Comparison of ENCODE assay signal across 23 cellular contexts in genomic region chr3:123872621-123873020, GRCh38.
"Had no signal": no experiment of that assay in that cellular context is flagged by ENCODE, and none has a peak within 500 bp of the region (broad histone marks: within the 10 kb centered on the region; RNA-seq: fewer than 3 reads in every experiment).

No MANE protein-coding gene starts in this region.

- H3K4me1 Mint-ChIP-seq: memory B cell; naive B cell; nephron; stimulated activated memory B cell treated with anti-CD40 and anti-IgM and Interleukin-4, amounts not matched to agents 10 μg/mL and 1 μg/mL and 100 μg/mL, for 72 hours; stimulated activated naive CD8-positive, alpha-beta T cell treated with anti-CD3 and anti-CD28 coated beads, Interleukin-15, amount 100 ng/mL, for 72 hours had no signal

- H3K36me3 ChIP-seq: esophagus squamous epithelium, left ventricle myocardium inferior, lower lobe of right lung, prostate gland, right lobe of liver, tibial nerve, upper lobe of right lung, vagina had no signal

- DNase-seq: effector memory CD8-positive, alpha-beta T cell; esophagus squamous epithelium; head of caudate nucleus; left ventricle myocardium inferior; lower lobe of right lung; naive B cell; retina; right lobe of liver; stimulated activated CD4-positive, alpha-beta T cell treated with anti-CD3 and anti-CD28 coated beads, Interleukin-15, amount 100 ng/mL, for 24 hours; stimulated activated CD4-positive, alpha-beta T cell treated with anti-CD3 and anti-CD28 coated beads, Interleukin-1b, Interleukin-23, amount 100 ng/mL, for 48 hours; stimulated activated CD4-positive, alpha-beta T cell treated with anti-CD3 and anti-CD28 coated beads, Interleukin-4, amount 100 ng/mL, for 24 hours; stimulated activated naive CD8-positive, alpha-beta T cell treated with anti-CD3 and anti-CD28 coated beads, Interleukin-15, amount 100 ng/mL, for 72 hours; testis; upper lobe of right lung had no signal

- H3K9ac ChIP-seq: parathyroid adenoma had no signal

- H3K27ac Mint-ChIP-seq: effector memory CD8-positive, alpha-beta T cell; memory B cell; naive B cell; stimulated activated memory B cell treated with anti-CD40 and anti-IgM and Interleukin-4, amounts not matched to agents 10 μg/mL and 1 μg/mL and 100 μg/mL, for 72 hours; stimulated activated naive CD8-positive, alpha-beta T cell treated with anti-CD3 and anti-CD28 coated beads, Interleukin-15, amount 100 ng/mL, for 72 hours had no signal

- H3K4me1 ChIP-seq: esophagus squamous epithelium, left ventricle myocardium inferior, lower lobe of right lung, parathyroid adenoma, prostate gland, testis, tibial nerve, upper lobe of right lung, vagina had no signal

- H3K79me2 ChIP-seq: hepatocyte, parathyroid adenoma had no signal

- H3K27me3 ChIP-seq: hepatocyte, right lobe of liver, testis, tibial nerve, upper lobe of right lung, vagina had no signal

- H2AFZ ChIP-seq: hepatocyte, parathyroid adenoma had no signal

- H3K36me3 Mint-ChIP-seq: memory B cell; naive B cell; stimulated activated memory B cell treated with anti-CD40 and anti-IgM and Interleukin-4, amounts not matched to agents 10 μg/mL and 1 μg/mL and 100 μg/mL, for 72 hours had no signal

- H3K4me3 ChIP-seq: esophagus squamous epithelium, hepatocyte, left ventricle myocardium inferior, lower lobe of right lung, prostate gland, right lobe of liver, testis, tibial nerve, upper lobe of right lung, vagina had no signal

- H3K4me3 Mint-ChIP-seq: effector memory CD8-positive, alpha-beta T cell; memory B cell; naive B cell; nephron; stimulated activated memory B cell treated with anti-CD40 and anti-IgM and Interleukin-4, amounts not matched to agents 10 μg/mL and 1 μg/mL and 100 μg/mL, for 72 hours; stimulated activated naive CD8-positive, alpha-beta T cell treated with anti-CD3 and anti-CD28 coated beads, Interleukin-15, amount 100 ng/mL, for 72 hours had no signal

- ATAC-seq: effector memory CD8-positive, alpha-beta T cell; lower lobe of right lung; stimulated activated memory B cell treated with anti-CD40 and anti-IgM and Interleukin-4, amounts not matched to agents 10 μg/mL and 1 μg/mL and 100 μg/mL, for 72 hours; stimulated activated naive CD8-positive, alpha-beta T cell treated with anti-CD3 and anti-CD28 coated beads, Interleukin-15, amount 100 ng/mL, for 72 hours; upper lobe of right lung had no signal

- H3K9me3 ChIP-seq: esophagus squamous epithelium, left ventricle myocardium inferior, lower lobe of right lung, prostate gland, right lobe of liver, testis, tibial nerve, upper lobe of right lung, vagina had no signal

- H3K27ac ChIP-seq: epithelial cell of prostate, esophagus squamous epithelium, hepatocyte, left ventricle myocardium inferior, lower lobe of right lung, parathyroid adenoma, prostate gland, right lobe of liver, testis, tibial nerve, upper lobe of right lung, vagina had no signal

- H3K4me2 ChIP-seq: hepatocyte had no signal

- H3K27me3 Mint-ChIP-seq: memory B cell; stimulated activated memory B cell treated with anti-CD40 and anti-IgM and Interleukin-4, amounts not matched to agents 10 μg/mL and 1 μg/mL and 100 μg/mL, for 72 hours had no signal

- H3K9me3 Mint-ChIP-seq: memory B cell; naive B cell; nephron; stimulated activated memory B cell treated with anti-CD40 and anti-IgM and Interleukin-4, amounts not matched to agents 10 μg/mL and 1 μg/mL and 100 μg/mL, for 72 hours had no signal
